Comparison of ENCODE assay signal across 14 cellular contexts in genomic region chrX:22122510-22122909, GRCh38.
DNase-seq lines count a peak whose midpoint lies in the region; ATAC-seq and TF ChIP-seq lines count a peak whose summit lies in the region.
"Had no signal": no experiment of that assay in that cellular context is flagged by ENCODE, and none has a peak within 500 bp of the region (broad histone marks: within the 10 kb centered on the region; RNA-seq: fewer than 3 reads in every experiment).

No MANE protein-coding gene starts in this region.

- no peak for ATAC-seq in GM19328 (IDR thresholded peaks at IDR 0.05; ENCODE audit: unreplicated experiment)

- H3K27ac ChIP-seq in HEK293 (ENCODE audit: extremely low read depth, low read depth, low read length), result no peak overlapping the region
- peak overlapping the region; percentile 66 for H3K27ac ChIP-seq in smooth muscle cell (ENCODE audit: low read depth)

- peaks cover 14% of the 10 kb centered on the region; the same call in 1 of the 2 replicates for H3K4me1 ChIP-seq in HEK293 (ENCODE audit: control insufficient read depth, insufficient read depth, low read length)
- H3K4me1 ChIP-seq in smooth muscle cell (ENCODE audit: low read depth), result no peaks in the 10 kb centered on the region

- no peaks in the 10 kb centered on the region for H3F3A ChIP-seq in smooth muscle cell (ENCODE audit: low read depth)

- no peak overlapping the region for H3K4me2 ChIP-seq in smooth muscle cell

- H3K9me3 ChIP-seq in HEK293 (ENCODE audit: control insufficient read depth, insufficient read depth, low read depth, low read length) (no peaks in the 10 kb centered on the region), smooth muscle cell (replicated peaks; ENCODE audit: low read depth) (no peaks in the 10 kb centered on the region)
- H3K9me3 ChIP-seq: Caco-2 had no signal

- TF ChIP-seq CTCF in HEK293 (tag by site-specific recombination; IDR thresholded peaks at IDR 0.05) (no peak), smooth muscle cell (IDR thresholded peaks at IDR 0.05; ENCODE audit: borderline replicate concordance, insufficient read depth, poor library complexity, severe bottlenecking) (no peak)

- H3K36me3 ChIP-seq in HEK293 (ENCODE audit: control insufficient read depth in 2 of 2, insufficient read depth in 1 of 2, low read length in 2 of 2) (no peaks in the 10 kb centered on the region), smooth muscle cell (ENCODE audit: low read depth) (no peaks in the 10 kb centered on the region)

- 67% methylated on average over 2 of the region's 2 CpGs for WGBS in smooth muscle cell (ENCODE audit: low lambda C conversion rate)

- no peaks in the 10 kb centered on the region for H3K27me3 ChIP-seq in smooth muscle cell (ENCODE audit: low read depth)

- H2AFZ ChIP-seq in smooth muscle cell (ENCODE audit: low read depth), result no peak overlapping the region

- POLR2A ChIA-PET in HEK293 (lab: Yijun Ruan, JAX), result no interaction called here

- no peak overlapping the region for H3K9ac ChIP-seq in smooth muscle cell (ENCODE audit: low read depth)

- DNase-seq in T1000 (lab: John Stamatoyannopoulos, UW) (peak; percentile 28), fibroblast of peridontal ligament (ENCODE audit: extremely low read depth) (peak; percentile 91), smooth muscle cell (lab: John Stamatoyannopoulos, UW; ENCODE audit: unreplicated experiment) (no peak), GDM1 (lab: John Stamatoyannopoulos, UW) (no peak), NCI-H2227 treated with DMSO at 0.1 percent for 48 hours (lab: John Stamatoyannopoulos, UW) (no peak), GM19238 (ENCODE audit: insufficient read length, low spot score) (no peak)
- DNase-seq: Caco-2; effector CD4-positive, alpha-beta T cell; KG1; midbrain; NCI-H2081; RPMI8226 had no signal

- H3K4me3 ChIP-seq in HEK293 (ENCODE audit: low read depth, low read length) (no peak overlapping the region), smooth muscle cell (no peak overlapping the region)

- CTCF ChIA-PET in HEK293 (lab: Yijun Ruan, JAX), result interaction anchor here (0.9 kb wide), 1 partner anchor 16 kb away, joined by 4 read pairs; no protein-coding TSS in a partner anchor

- H4K20me1 ChIP-seq in smooth muscle cell (ENCODE audit: low read depth), result no peaks in the 10 kb centered on the region

- H3K79me2 ChIP-seq in smooth muscle cell (ENCODE audit: low read depth), result no peaks in the 10 kb centered on the region

TF ChIP-seq in HEK293, 187 proteins besides CTCF, POLR2A, EP300 and RAD21:
- TF ChIP-seq ZNF548 (tag by site-specific recombination; IDR thresholded peaks at IDR 0.05) (no peak), ZNF19 (tag by site-specific recombination; IDR thresholded peaks at IDR 0.05; ENCODE audit: low read depth) (no peak), ZNF488 (tag by site-specific recombination; IDR thresholded peaks at IDR 0.05) (no peak), ZNF366 (tag by site-specific recombination; conservative IDR thresholded peaks at IDR 0.05) (no peak), KLF10 (tag by site-specific recombination; IDR thresholded peaks at IDR 0.05) (no peak), ZBTB8A (tag by site-specific recombination; IDR thresholded peaks at IDR 0.05) (no peak), ZNF530 (tag by site-specific recombination; IDR thresholded peaks at IDR 0.05; ENCODE audit: low read depth) (no peak), SCRT2 (tag by site-specific recombination; IDR thresholded peaks at IDR 0.05) (no peak), SP2 (tag by site-specific recombination; IDR thresholded peaks at IDR 0.05) (no peak), TRIM28 (IDR thresholded peaks at IDR 0.05; ENCODE audit: borderline replicate concordance, low read length) (peak; percentile 51; the same call in 1 of the 2 replicates), ZNF324 (tag by site-specific recombination; IDR thresholded peaks at IDR 0.05) (no peak), ZNF529 (tag by site-specific recombination; IDR thresholded peaks at IDR 0.05; ENCODE audit: insufficient replicate concordance) (no peak), PRDM1 (tag by site-specific recombination; IDR thresholded peaks at IDR 0.05) (no peak), PRDM6 (tag by site-specific recombination; IDR thresholded peaks at IDR 0.05) (no peak), GLI2 (tag by site-specific recombination; IDR thresholded peaks at IDR 0.05; ENCODE audit: borderline replicate concordance, low read depth) (no peak), ZNF558 (tag by site-specific recombination; IDR thresholded peaks at IDR 0.05) (no peak), ZNF449 (tag by site-specific recombination; IDR thresholded peaks at IDR 0.05) (no peak), ZNF692 (tag by site-specific recombination; IDR thresholded peaks at IDR 0.05) (peak; percentile 65), ZNF138 (tag by site-specific recombination; IDR thresholded peaks at IDR 0.05; ENCODE audit: borderline replicate concordance) (no peak), SETDB1 (IDR thresholded peaks at IDR 0.05; ENCODE audit: insufficient read length, low read length) (peak; percentile 57), ZSCAN23 (tag by site-specific recombination; IDR thresholded peaks at IDR 0.05) (no peak), ZFP69B (tag by site-specific recombination; IDR thresholded peaks at IDR 0.05) (0 out of 2 replicates have a peak, but pooled peaks have one; percentile 34), ZNF202 (tag by site-specific recombination; IDR thresholded peaks at IDR 0.05; ENCODE audit: borderline replicate concordance) (no peak)

Comparison
In these comparisons a context has a peak if more than half of its experiments do, and no peak if none do; other contexts are left out.
1. DNase-seq: peak in T1000 (single experiment) and fibroblast of peridontal ligament (single experiment); none in smooth muscle cell (single experiment), GDM1 (single experiment), NCI-H2227 treated with DMSO at 0.1 percent for 48 hours (single experiment) and GM19238 (single experiment).